Comparison of ENCODE assay signal across 17 cellular contexts in genomic region chr14:76011959-76012802, GRCh38. TPM values are rescaled to one million over a fixed set of nuclear protein-coding genes. Genes with fewer than 3 reads are reported as not detected.
DNase-seq lines count a peak whose midpoint lies in the region; ATAC-seq and TF ChIP-seq lines count a peak whose summit lies in the region.
"Had no signal": no experiment of that assay in that cellular context is flagged by ENCODE, and none has a peak within 500 bp of the region (broad histone marks: within the 10 kb centered on the region; RNA-seq: fewer than 3 reads in every experiment).

No MANE protein-coding gene starts in this region.

- H3K4me3 ChIP-seq in muscle layer of colon (ENCODE audit: low read depth in 1 of 2, low read length in 2 of 2) (no peak overlapping the region), thoracic aorta (peak overlapping the region; percentile 51)
- H3K4me3 ChIP-seq: BLaER1 treated with 17β-estradiol and CSF1 and Interleukin-3, amounts not matched to agents 10 nM and 100 nM; GM23248 had no signal

- H3K4me1 ChIP-seq in muscle layer of colon (ENCODE audit: insufficient read depth, low read length) (peaks cover 18% of the 10 kb centered on the region), thoracic aorta (ENCODE audit: control insufficient read depth in 1 of 2, low read depth in 2 of 2) (peaks cover 14 to 20% of the 10 kb centered on the region in 2 donors)

- H3K27me3 ChIP-seq in muscle layer of colon (ENCODE audit: control insufficient read depth in 1 of 2, insufficient read depth in 2 of 2, low read length in 2 of 2) (no peaks in the 10 kb centered on the region), thoracic aorta (replicated peaks; ENCODE audit: insufficient read depth) (no peaks in the 10 kb centered on the region)
- H3K27me3 ChIP-seq: BLaER1 treated with 17β-estradiol and CSF1 and Interleukin-3, amounts not matched to agents 10 nM and 100 nM had no signal

- intact Hi-C loops in Right ventricle myocardium superior (cut with DNase I), result no loop called here

- H3K9ac ChIP-seq in muscle layer of colon (ENCODE audit: low read length), result no peak overlapping the region
- H3K9ac ChIP-seq: BLaER1 treated with 17β-estradiol and CSF1 and Interleukin-3, amounts not matched to agents 10 nM and 100 nM; GM23248; KMS-11; parathyroid adenoma had no signal

- H3K27ac ChIP-seq in muscle layer of colon (ENCODE audit: low read depth, low read length) (peak overlapping the region; percentile 74), thoracic aorta (peak overlapping the region; percentile 83 to 95)
- H3K27ac ChIP-seq: BLaER1 treated with 17β-estradiol and CSF1 and Interleukin-3, amounts not matched to agents 10 nM and 100 nM; GM23248; KMS-11 had no signal

- ATAC-seq in Right ventricle myocardium superior (ENCODE audit: poor library complexity) (peak; percentile 79), thoracic aorta (ENCODE audit: insufficient number of reproducible peaks, low FRiP score, low read depth) (peak; percentile 91), HG03097 (IDR thresholded peaks at IDR 0.05; ENCODE audit: low FRiP score, unreplicated experiment) (no peak), GM18520 (IDR thresholded peaks at IDR 0.05; ENCODE audit: unreplicated experiment) (no peak), GM18867 (IDR thresholded peaks at IDR 0.05; ENCODE audit: unreplicated experiment) (no peak)
- ATAC-seq: activated T-cell treated with anti-CD3 and anti-CD28 coated beads, Interleukin-2, amount 50 U/mL, for 4 hours had no signal

- no peaks in the 10 kb centered on the region for H3K9me3 ChIP-seq in muscle layer of colon (ENCODE audit: low read length)
- no peaks in the 10 kb centered on the region for H3K9me3 ChIP-seq in thoracic aorta
- H3K9me3 ChIP-seq: BLaER1 treated with 17β-estradiol and CSF1 and Interleukin-3, amounts not matched to agents 10 nM and 100 nM had no signal

- TF ChIP-seq CTCF in thoracic aorta (IDR thresholded peaks at IDR 0.05), result peak; percentile 31

- peak; percentile 12 for DNase-seq in amniotic epithelial cell (ENCODE audit: low read depth)
- no peak for DNase-seq in Right ventricle myocardium superior
- DNase-seq in thoracic aorta (ENCODE audit: low spot score), result peak; percentile 47
- no peak for DNase-seq in middle frontal gyrus (ENCODE audit: extremely low spot score, low spot score)
- DNase-seq: activated CD4-positive, alpha-beta T cell treated with anti-CD3 and anti-CD28 coated beads for 48 hours; activated T-cell treated with anti-CD3 and anti-CD28 coated beads, Interleukin-2, amount 50 U/mL, for 4 hours; GM23248; NCI-H187 treated with DMSO at 0.1 percent for 48 hours; NCI-H748 treated with DMSO at 0.1 percent for 48 hours; stimulated activated CD4-positive, alpha-beta T cell treated with anti-CD3 and anti-CD28 coated beads, Interleukin-2, amount 100 ng/mL, for 24 hours had no signal

- H3K36me3 ChIP-seq in muscle layer of colon (ENCODE audit: insufficient read depth, low read length) (peaks cover 11% of the 10 kb centered on the region), thoracic aorta (no peaks in the 10 kb centered on the region)

RNA-seq across cellular contexts. Expression of gene IFT43, which starts 26.6 kb away (rescaled TPM):
- total RNA-seq in Right ventricle myocardium superior (25.1 TPM), thoracic aorta (10 to 100 TPM; 27.5 to 80.8 TPM)

RNA-seq across cellular contexts. Expression of gene TGFB3, which starts 30.4 kb away (rescaled TPM):
- total RNA-seq in Right ventricle myocardium superior (20.7 TPM), thoracic aorta (10 to 100 TPM; 46.4 to 67.1 TPM)

Comparison
In these comparisons a context has a peak if more than half of its experiments do, and no peak if none do; other contexts are left out.
1. DNase-seq: peak in amniotic epithelial cell (single experiment) and thoracic aorta (single experiment); none in Right ventricle myocardium superior (single experiment) and middle frontal gyrus (single experiment).
2. ATAC-seq: peak in Right ventricle myocardium superior (single experiment) and thoracic aorta (single experiment); none in HG03097 (single experiment), GM18520 (single experiment) and GM18867 (single experiment).